Comparison of ENCODE assay signal across 1 cellular context in the genomic region with DNA sequence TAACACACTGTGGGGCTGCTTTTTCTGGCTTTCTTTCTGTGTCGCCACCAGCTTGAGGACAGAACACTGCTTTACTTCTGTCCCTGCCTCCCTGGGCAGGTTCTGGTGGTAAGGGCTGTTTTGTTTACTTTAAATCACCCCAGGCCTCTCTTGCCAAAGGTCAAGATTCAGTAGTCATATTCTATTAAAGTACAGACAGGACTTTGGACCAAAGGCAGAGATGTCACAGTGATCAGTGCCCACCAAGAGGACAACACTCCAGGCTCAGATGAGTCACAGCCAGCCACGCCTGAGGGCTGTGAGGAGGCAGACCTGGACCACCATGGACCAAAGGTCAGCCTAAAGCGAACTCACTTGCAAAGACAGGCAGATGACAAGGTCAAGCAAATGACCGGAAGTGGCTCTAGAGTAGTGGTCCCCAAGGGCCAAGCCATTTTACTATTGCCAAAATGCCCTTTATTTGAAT.
TF ChIP-seq lines count a peak whose summit lies in the region.

No MANE protein-coding gene starts in this region.

TF ChIP-seq in IMR-90, 13 proteins besides CTCF, POLR2A, EP300 and RAD21:
- TF ChIP-seq ELK1 (IDR thresholded peaks at IDR 0.05; ENCODE audit: borderline replicate concordance, low read depth, low read length), result no peak
- no peak for TF ChIP-seq RCOR1 (IDR thresholded peaks at IDR 0.05; ENCODE audit: insufficient replicate concordance, low read length)
